10 cellular contexts compared by ENCODE assay signal in genomic region chr5:173789031-173789920, GRCh38.
DNase-seq lines count a peak whose midpoint lies in the region; ATAC-seq, FAIRE-seq and TF ChIP-seq lines count a peak whose summit lies in the region.
"Had no signal": no experiment of that assay in that cellular context is flagged by ENCODE, and none has a peak within 500 bp of the region (broad histone marks: within the 10 kb centered on the region; RNA-seq: fewer than 3 reads in every experiment).

No MANE protein-coding gene starts in this region.

- H3K18ac ChIP-seq in H9 (ENCODE audit: insufficient read length, low read depth, low read length), result no peak overlapping the region

- H3K9me3 ChIP-seq in BLaER1 (no peaks in the 10 kb centered on the region), HepG2 (ENCODE audit: low read length) (no peaks in the 10 kb centered on the region), H9 (ENCODE audit: control insufficient read depth, low read depth, low read length) (no peaks in the 10 kb centered on the region)
- no peaks in the 10 kb centered on the region for H3K9me3 ChIP-seq in CD4-positive, alpha-beta T cell (ENCODE audit: control insufficient read depth, low read length)
- H3K9me3 ChIP-seq: heart left ventricle had no signal

- no peak overlapping the region for H3K14ac ChIP-seq in H9 (ENCODE audit: insufficient read depth, low read length)

- in situ Hi-C loops in HepG2 (cut with HindIII; ENCODE audit: extremely low pct_ligation_motif_present, low pct_unique_long_range_greater_than_20kb), result no loop called here

- no peak overlapping the region for H4K5ac ChIP-seq in H9 (ENCODE audit: insufficient read length, low read depth, low read length)

- FAIRE-seq in HepG2 (lab: Jason Lieb, UNC), result peak; percentile 56

- H3K56ac ChIP-seq in H9 (ENCODE audit: insufficient read length, low read depth, low read length), result no peak overlapping the region

- H3K27me3 ChIP-seq in BLaER1, result no peaks in the 10 kb centered on the region
- H3K27me3 ChIP-seq in HepG2 (ENCODE audit: control insufficient read depth in 1 of 2, insufficient read depth in 2 of 2, low read length in 2 of 2), result no peaks in the 10 kb centered on the region
- no peaks in the 10 kb centered on the region for H3K27me3 ChIP-seq in CD4-positive, alpha-beta T cell (ENCODE audit: control insufficient read depth, insufficient read depth, low read length)
- H3K27me3 ChIP-seq in H9 (ENCODE audit: insufficient read depth, low read length), result no peaks in the 10 kb centered on the region
- H3K27me3 ChIP-seq: heart left ventricle had no signal

- no peak overlapping the region for H3K9ac ChIP-seq in BLaER1
- peak overlapping the region; percentile 51 for H3K9ac ChIP-seq in HepG2 (ENCODE audit: insufficient read depth, low read depth, low read length)
- H3K9ac ChIP-seq in H9 (ENCODE audit: extremely low read depth, insufficient read length, low read length), result no peak overlapping the region

- H3K27ac ChIP-seq in BLaER1 (no peak overlapping the region), HepG2 (ENCODE audit: extremely low read length, insufficient read depth, low read length) (peak overlapping the region; percentile 73), H9 (ENCODE audit: insufficient read length, low read depth, low read length) (no peak overlapping the region)
- H3K27ac ChIP-seq in CD4-positive, alpha-beta T cell (ENCODE audit: low read depth, low read length), result no peak overlapping the region
- H3K27ac ChIP-seq: heart left ventricle had no signal

- TF ChIP-seq CTCF in HepG2 (CRISPR knock-in tag; IDR thresholded peaks at IDR 0.05), result no peak
- TF ChIP-seq CTCF in CD4-positive, alpha-beta T cell (IDR thresholded peaks at IDR 0.05), result no peak
- TF ChIP-seq CTCF in H9 (conservative IDR thresholded peaks at IDR 0.05), result no peak

- H4K20me1 ChIP-seq in BLaER1 (no peaks in the 10 kb centered on the region), HepG2 (ENCODE audit: insufficient read depth, low read length) (no peaks in the 10 kb centered on the region), H9 (ENCODE audit: control insufficient read depth, insufficient read depth, insufficient read length) (no peaks in the 10 kb centered on the region)

- H4K8ac ChIP-seq in H9 (replicated peaks; ENCODE audit: insufficient read length, low read depth, low read length), result no peak overlapping the region

- no peak overlapping the region for H2BK20ac ChIP-seq in H9 (ENCODE audit: low read depth, low read length, poor library complexity, severe bottlenecking)

- ATAC-seq in HepG2, result peak; percentile 86
- no peak for ATAC-seq in CD4-positive, alpha-beta T cell (ENCODE audit: poor library complexity)
- ATAC-seq in HG03571 (IDR thresholded peaks at IDR 0.05; ENCODE audit: unreplicated experiment), result no peak

- H3K23me2 ChIP-seq in H9 (ENCODE audit: insufficient read length, low read depth, low read length, poor library complexity, severe bottlenecking), result no peaks in the 10 kb centered on the region

- no peak overlapping the region for H3T11ph ChIP-seq in H9 (ENCODE audit: low read length)

- H2AK5ac ChIP-seq in H9 (ENCODE audit: insufficient read length, low read length), result no peak overlapping the region

- BruUV-seq in HepG2 (replicated peaks; lab: Mats Ljungman, UMichigan), result no TSS peak

- H3K4me3 Mint-ChIP-seq in CD4-positive, alpha-beta T cell, result no peak overlapping the region
- no peak overlapping the region for H3K4me3 Mint-ChIP-seq in H9
- H3K4me3 Mint-ChIP-seq: IgD-negative memory B cell had no signal

- H3K79me1 ChIP-seq in H9 (ENCODE audit: insufficient read depth, low read depth, low read length, poor library complexity, severe bottlenecking), result no peaks in the 10 kb centered on the region

- H3K9me3 Mint-ChIP-seq in CD4-positive, alpha-beta T cell, result no peaks in the 10 kb centered on the region
- H3K9me3 Mint-ChIP-seq in H9, result no peaks in the 10 kb centered on the region
- H3K9me3 Mint-ChIP-seq: IgD-negative memory B cell had no signal

- H2AFZ ChIP-seq in HepG2 (ENCODE audit: low read length) (peak overlapping the region; percentile 68), H9 (ENCODE audit: low read length) (no peak overlapping the region)

- H4K91ac ChIP-seq in H9 (ENCODE audit: insufficient read length, low read depth, low read length), result no peak overlapping the region

- CTCF ChIA-PET in HepG2 (lab: Yijun Ruan, JAX; ENCODE audit: low intra/inter-chr PET ratio, low total read pairs), result no interaction called here
- CTCF ChIA-PET in CD4-positive, alpha-beta T cell (lab: Charles Lee), result no interaction called here

- H3K79me2 ChIP-seq in HepG2 (ENCODE audit: insufficient read depth, low read length) (no peaks in the 10 kb centered on the region), H9 (ENCODE audit: insufficient read depth, low read length) (no peaks in the 10 kb centered on the region)

- H3K4me1 ChIP-seq in BLaER1, result peaks cover 41% of the 10 kb centered on the region
- peaks cover 68% of the 10 kb centered on the region for H3K4me1 ChIP-seq in HepG2 (ENCODE audit: insufficient read depth, low read length)
- H3K4me1 ChIP-seq in H9 (ENCODE audit: insufficient read depth, low read length), result no peaks in the 10 kb centered on the region

- DNase-seq in GOT3 (lab: John Stamatoyannopoulos, UW), result peak; percentile 81
- DNase-seq in T1000 (lab: John Stamatoyannopoulos, UW), result peak; percentile 68
- DNase-seq in HepG2 (ENCODE audit: low spot score), result peak; percentile 79
- DNase-seq in CD4-positive, alpha-beta T cell, result no peak
- DNase-seq in H9, result no peak
- no peak for DNase-seq in ureter (ENCODE audit: low spot score)
- DNase-seq: heart left ventricle had no signal

- H3K4me3 ChIP-seq in BLaER1 (no peak overlapping the region), HepG2 (replicated peaks in 1 of 3; ENCODE audit: insufficient read depth in 1 of 3, low read depth in 2 of 3, low read length in 3 of 3) (peak overlapping the region in 2 of 3 experiments; percentile 8 to 48; a peak in 2 of 6 replicates)
- H3K4me3 ChIP-seq: heart left ventricle had no signal

- H3K27me3 Mint-ChIP-seq in CD4-positive, alpha-beta T cell, result no peaks in the 10 kb centered on the region
- H3K27me3 Mint-ChIP-seq in H9 (ENCODE audit: low read depth), result peaks cover 4% of the 10 kb centered on the region; the same call in 1 of the 2 replicates
- H3K27me3 Mint-ChIP-seq: IgD-negative memory B cell had no signal

- no peak overlapping the region for H2BK15ac ChIP-seq in H9 (ENCODE audit: low read depth, low read length)

- WGBS in HepG2 (ENCODE audit: low lambda C conversion rate), result 13% methylated on average over 10 of the region's 11 CpGs
- WGBS in H9 (ENCODE audit: extremely low coverage, insufficient read length, low lambda C conversion rate), result no CpG with 5 or more reads among the region's 11 CpGs

- H3K4ac ChIP-seq in H9 (ENCODE audit: low read depth, low read length), result no peak overlapping the region

- no peak for TF ChIP-seq POLR2A in HepG2 (IDR thresholded peaks at IDR 0.05; ENCODE audit: insufficient read depth in 1 of 2, low read depth in 2 of 2, low read length in 2 of 2)

- intact Hi-C loops in HepG2 (cut with micrococcal nuclease; ENCODE audit: unreplicated experiment), result no loop called here
- intact Hi-C loops in CD4-positive, alpha-beta T cell (cut with DNase I, micrococcal nuclease), result no loop called here

- H3K4me1 Mint-ChIP-seq in CD4-positive, alpha-beta T cell (ENCODE audit: low read depth), result peaks cover 4% of the 10 kb centered on the region
- peaks cover 13 to 14% of the 10 kb centered on the region in 2 experiments for H3K4me1 Mint-ChIP-seq in H9

- H2BK120ac ChIP-seq in H9 (ENCODE audit: low read depth, low read length, poor library complexity, severe bottlenecking), result no peak overlapping the region

- POLR2A ChIA-PET in HepG2 (lab: Yijun Ruan, JAX), result interaction anchor here (0.6 to 3.5 kb wide), 15 partner anchors 8 to 184 kb away, joined by 3 to 35 read pairs (median 6); partner anchors contain the start of gene CPEB4
- POLR2A ChIA-PET in CD4-positive, alpha-beta T cell (lab: Charles Lee), result no interaction called here

- H3K36me3 ChIP-seq in BLaER1 (no peaks in the 10 kb centered on the region), HepG2 (replicated peaks in 1 of 2; ENCODE audit: control insufficient read depth in 1 of 2, insufficient read depth in 2 of 2, low read length in 2 of 2) (no peaks in the 10 kb centered on the region)
- H3K36me3 ChIP-seq: heart left ventricle had no signal

- no peaks in the 10 kb centered on the region for H3K36me3 Mint-ChIP-seq in CD4-positive, alpha-beta T cell (ENCODE audit: low read depth)
- no peaks in the 10 kb centered on the region for H3K36me3 Mint-ChIP-seq in H9 (ENCODE audit: insufficient read depth in 1 of 3, low read depth in 3 of 3)

- peak in 1 of 2 experiments; percentile 82; a peak in 2 of 4 replicates for TF ChIP-seq EP300 in HepG2 (IDR thresholded peaks at IDR 0.05; ENCODE audit: low read depth in 2 of 2, low read length in 2 of 2)
- TF ChIP-seq EP300 in HepG2 (CRISPR knock-in tag; IDR thresholded peaks at IDR 0.05; ENCODE audit: borderline replicate concordance), result peak; percentile 34; the same call in 1 of the 2 replicates

- TF ChIP-seq RAD21 in HepG2 (CRISPR knock-in tag; IDR thresholded peaks at IDR 0.05), result no peak; the same call in 1 of the 2 replicates

- H3K27ac Mint-ChIP-seq in CD4-positive, alpha-beta T cell, result no peak overlapping the region
- no peak overlapping the region for H3K27ac Mint-ChIP-seq in H9

- no peak overlapping the region for H3K23ac ChIP-seq in H9 (ENCODE audit: insufficient read length, low read depth, low read length)

- H3K4me2 ChIP-seq in BLaER1 (peak overlapping the region; percentile 11; the same call in 1 of the 2 replicates), HepG2 (ENCODE audit: low read depth, low read length) (peak overlapping the region; percentile 68), H9 (ENCODE audit: insufficient read depth, insufficient read length, low read length) (no peak overlapping the region)

- H2BK5ac ChIP-seq in H9 (ENCODE audit: insufficient read length, low read length), result no peak overlapping the region

- H2BK12ac ChIP-seq in H9 (ENCODE audit: insufficient read length, low read depth, low read length), result no peak overlapping the region

TF ChIP-seq in HepG2, 621 proteins besides CTCF, POLR2A, EP300 and RAD21 (continues in another document):
- TF ChIP-seq ZNF224 (CRISPR knock-in tag; IDR thresholded peaks at IDR 0.05) (no peak), GABPA (IDR thresholded peaks at IDR 0.05; ENCODE audit: low read depth, low read length) (no peak), GABPA (CRISPR knock-in tag; IDR thresholded peaks at IDR 0.05; ENCODE audit: low read depth) (peak; percentile 22; the same call in 1 of the 2 replicates), ZMAT3 (CRISPR knock-in tag; conservative IDR thresholded peaks at IDR 0.05) (peak; percentile 83; the same call in 1 of the 2 replicates), GATAD2A (CRISPR knock-in tag; IDR thresholded peaks at IDR 0.05) (peak; percentile 88), ZNF44 (CRISPR knock-in tag; IDR thresholded peaks at IDR 0.05) (no peak), ZC3H4 (CRISPR knock-in tag; IDR thresholded peaks at IDR 0.05; ENCODE audit: borderline replicate concordance) (no peak), ONECUT2 (CRISPR knock-in tag; IDR thresholded peaks at IDR 0.05) (peak; percentile 30; the same call in 1 of the 2 replicates)

Comparison
In these comparisons a context has a peak if more than half of its experiments do, and no peak if none do; other contexts are left out.
1. DNase-seq: peak in GOT3 (single experiment), T1000 (single experiment) and HepG2 (single experiment); none in CD4-positive, alpha-beta T cell (0 of 10), H9 (single experiment) and ureter (single experiment).